ENCODE assay signal across 10 cellular contexts in genomic region chr1:210294991-210295773, GRCh38. TPM values are rescaled to one million over a fixed set of nuclear protein-coding genes. Genes with fewer than 3 reads are reported as not detected.
DNase-seq lines count a peak whose midpoint lies in the region; ATAC-seq and TF ChIP-seq lines count a peak whose summit lies in the region.
"Had no signal": no experiment of that assay in that cellular context is flagged by ENCODE, and none has a peak within 500 bp of the region (broad histone marks: within the 10 kb centered on the region; RNA-seq: fewer than 3 reads in every experiment).

No MANE protein-coding gene starts in this region.

- 60% methylated on average over 10 of the region's 10 CpGs for WGBS in mammary epithelial cell (ENCODE audit: low coverage, missing lambda C conversion rate)

- H2AFZ ChIP-seq in mammary epithelial cell (ENCODE audit: low read depth, low read length) = peak overlapping the region; percentile 10

- H3K27ac ChIP-seq in mammary epithelial cell (ENCODE audit: insufficient read depth, low read depth, low read length) = no peak overlapping the region
- H3K27ac ChIP-seq: BLaER1 had no signal

- no peaks in the 10 kb centered on the region for H4K20me1 ChIP-seq in mammary epithelial cell (ENCODE audit: insufficient read depth, low read length)
- H4K20me1 ChIP-seq: BLaER1 had no signal

- H3K4me2 ChIP-seq in mammary epithelial cell (ENCODE audit: insufficient read depth, low read depth, low read length) = no peak overlapping the region
- H3K4me2 ChIP-seq: BLaER1 had no signal

- ATAC-seq in HG03196 (IDR thresholded peaks at IDR 0.05; ENCODE audit: unreplicated experiment) (no peak), GM19455 (IDR thresholded peaks at IDR 0.05; ENCODE audit: unreplicated experiment) (no peak)

- no peaks in the 10 kb centered on the region for H3K9me3 ChIP-seq in mammary epithelial cell (replicated peaks; ENCODE audit: insufficient read depth, low read length)
- H3K9me3 ChIP-seq: BLaER1 had no signal

- in situ Hi-C loops in mammary epithelial cell (cut with MboI; ENCODE audit: low sequenced_read_pairs in 2 of 2) = no loop called here

- TF ChIP-seq CTCF in mammary epithelial cell (conservative IDR thresholded peaks at IDR 0.05 in 1 of 2, IDR thresholded peaks at IDR 0.05 in 1 of 2; ENCODE audit: extremely low read depth in 1 of 2, insufficient read depth in 1 of 2, low read depth in 1 of 2, low read length in 2 of 2) = no peak

- H3K27me3 ChIP-seq in mammary epithelial cell (ENCODE audit: insufficient read depth, low read length) = no peaks in the 10 kb centered on the region

- dilution Hi-C loops in mammary epithelial cell (cut with HindIII; ENCODE audit: low sequenced_read_pairs) = no loop called here

- no peaks in the 10 kb centered on the region for H3K36me3 ChIP-seq in mammary epithelial cell (ENCODE audit: insufficient read depth, low read length)
- H3K36me3 ChIP-seq: BLaER1 had no signal

- H3K4me1 ChIP-seq in mammary epithelial cell (ENCODE audit: insufficient read depth, low read length) = peaks cover 25% of the 10 kb centered on the region
- H3K4me1 ChIP-seq: BLaER1 had no signal

- BruUV-seq in mammary epithelial cell (replicated peaks; lab: Mats Ljungman, UMichigan) = no TSS peak

- H3K4me3 ChIP-seq in mammary epithelial cell (replicated peaks in 1 of 3; ENCODE audit: insufficient read depth in 1 of 3, low read depth in 2 of 3, low read length in 3 of 3) = no peak overlapping the region
- H3K4me3 ChIP-seq: BLaER1 had no signal

- no peaks in the 10 kb centered on the region for H3K79me2 ChIP-seq in mammary epithelial cell (ENCODE audit: insufficient read depth, low read length)

- no peak overlapping the region for H3K9ac ChIP-seq in mammary epithelial cell (ENCODE audit: insufficient read depth, low read length)
- H3K9ac ChIP-seq: BLaER1 had no signal

- intact Hi-C loops in mammary epithelial cell (cut with micrococcal nuclease) = loop anchor here (5.0 kb wide), 1 partner anchor 33 kb away; no protein-coding TSS in a partner anchor

- DNase-seq in A172 (ENCODE audit: low spot score) (peak; percentile 52), LHCN-M2 (ENCODE audit: low read depth) (peak; percentile 42), mammary epithelial cell (peak; percentile 4), left kidney (ENCODE audit: low read depth, low spot score) (peak; percentile 86), NK-92 (lab: John Stamatoyannopoulos, UW; ENCODE audit: unreplicated experiment) (no peak), HT-29 (ENCODE audit: low spot score) (no peak)
- DNase-seq: NCI-H1694 had no signal

- CTCF ChIA-PET in mammary epithelial cell (lab: Charles Lee; ENCODE audit: low non-redundant PET) = no interaction called here

RNA-seq across cellular contexts. Expression of gene HHAT, which starts 33.5 kb away (rescaled TPM):
- 10.7 and 24.7 TPM in 2 replicates for total RNA-seq in A172 (2014; rRNA removed; shearing (Covaris generic))
- total RNA-seq in LHCN-M2 (2014; rRNA removed) = 24.6 and 28.1 TPM in 2 replicates
- polyA plus RNA-seq in LHCN-M2 (2012) = 11.9 TPM
- total RNA-seq in mammary epithelial cell = 1 to 10 TPM; 1.8 to 9.8 TPM
- 1.8 TPM for polyA plus RNA-seq in mammary epithelial cell
- polyA minus RNA-seq in mammary epithelial cell = not detected
- 0.37 and 0.46 TPM in 2 replicates for total RNA-seq in HT-29 (2014; rRNA removed; shearing (Covaris generic))

Comparison
In these comparisons a context has a peak if more than half of its experiments do, and no peak if none do; other contexts are left out.
1. DNase-seq: peak in A172 (single experiment), LHCN-M2 (single experiment), mammary epithelial cell (single experiment) and left kidney (single experiment); none in NK-92 (single experiment) and HT-29 (single experiment).